Comparison of ENCODE assay signal across 8 cellular contexts in the genomic region with DNA sequence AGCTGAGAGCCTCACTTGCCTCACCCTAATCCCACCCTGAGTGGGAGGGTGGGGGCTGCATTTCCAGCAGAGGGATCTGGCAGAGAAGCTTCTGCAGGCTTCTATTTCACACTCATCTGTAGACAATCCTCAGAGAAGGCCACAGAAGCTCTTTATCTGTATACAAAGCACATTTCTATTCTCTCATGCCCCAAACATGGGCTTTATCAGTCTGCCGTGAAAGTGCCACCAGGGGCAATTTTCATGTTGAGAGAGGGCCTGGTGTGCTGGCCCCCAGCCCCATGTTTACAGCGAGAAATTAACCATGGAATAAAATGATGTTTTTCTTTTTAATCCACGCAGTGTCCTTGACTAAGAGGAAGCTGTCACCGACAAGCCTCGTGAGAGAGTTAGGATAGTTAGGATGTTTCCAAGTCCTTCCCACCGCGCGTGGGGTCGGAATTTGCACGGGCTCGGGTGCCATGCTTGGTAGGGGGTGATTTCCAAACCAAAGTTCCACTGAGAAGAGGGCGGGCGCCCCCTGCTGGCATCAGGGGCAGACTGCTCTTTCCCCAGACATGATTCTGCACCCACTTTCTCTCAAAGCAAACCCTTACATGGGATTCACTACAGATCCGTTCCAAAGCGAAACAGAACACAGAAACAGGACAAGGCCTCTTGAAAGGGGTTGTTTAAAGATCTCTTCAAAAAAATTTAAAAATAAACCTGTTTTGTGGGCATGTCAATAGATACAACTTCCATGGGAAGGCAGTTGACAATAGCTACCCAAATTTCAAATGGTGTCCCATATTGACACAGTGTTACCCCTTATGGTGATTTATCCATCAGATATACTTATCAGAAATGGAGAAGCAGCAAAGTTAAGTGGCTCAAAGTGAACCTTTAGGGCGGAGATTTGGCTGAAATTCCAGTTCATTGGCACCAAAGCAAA. TPM values are rescaled to one million over a fixed set of nuclear protein-coding genes. Genes with fewer than 3 reads are reported as not detected.
DNase-seq lines count a peak whose midpoint lies in the region; ATAC-seq and TF ChIP-seq lines count a peak whose summit lies in the region.

No MANE protein-coding gene starts in this region.

- H3K9ac ChIP-seq in SK-N-MC (ENCODE audit: insufficient read length) = no peak overlapping the region

- peak; percentile 97 for TF ChIP-seq CTCF in LNCAP (IDR thresholded peaks at IDR 0.05)

- intact Hi-C loops in left cardiac atrium (cut with DNase I) = loop anchor here (1.0 to 10.0 kb wide), 4 partner anchors 175 to 711 kb away; no protein-coding TSS in a partner anchor

- ATAC-seq in left cardiac atrium = peak; percentile 43 to 64
- no peak for ATAC-seq in HG03045 (IDR thresholded peaks at IDR 0.05; ENCODE audit: unreplicated experiment)
- ATAC-seq in GM21723 (IDR thresholded peaks at IDR 0.05; ENCODE audit: unreplicated experiment) = no peak

- no peaks in the 10 kb centered on the region; the same call in 1 of the 2 replicates for H3K9me3 ChIP-seq in SK-N-MC (ENCODE audit: low read depth, low read length)

- no peak overlapping the region for H3K27ac ChIP-seq in SK-N-MC

- no peaks in the 10 kb centered on the region for H3K36me3 ChIP-seq in SK-N-MC (ENCODE audit: insufficient read depth, low read length)

- peak overlapping the region; percentile 34; the same call in 1 of the 2 replicates for H3K4me3 ChIP-seq in SK-N-MC

- DNase-seq in DMS79 treated with DMSO at 0.1 percent for 48 hours (lab: John Stamatoyannopoulos, UW) = peak; percentile 63
- no peak for DNase-seq in SK-N-MC (ENCODE audit: low read depth, low spot score)
- peak; percentile 41 for DNase-seq in activated naive CD8-positive, alpha-beta T cell treated with anti-CD3 and anti-CD28 coated beads, Interleukin-2, amount 50 U/mL, for 16 hours (ENCODE audit: low read depth, low spot score)
- DNase-seq in left cardiac atrium = peak; percentile 74
- peak; percentile 81 for DNase-seq in retina

RNA-seq across cellular contexts. Expression of gene BDKRB1, which starts 19.4 kb away (rescaled TPM):
- total RNA-seq in left cardiac atrium = 1 to 10 TPM in 1 of 2 donors, under 1 TPM in 1; 0.21 to 1.0 TPM

Comparison
In these comparisons a context has a peak if more than half of its experiments do, and no peak if none do; other contexts are left out.
1. ATAC-seq: peak in left cardiac atrium (2 of 2); none in HG03045 (single experiment) and GM21723 (single experiment).